Comparison of ENCODE assay signal across 1 cellular context in genomic region chr19:18312021-18312534, GRCh38.
TF ChIP-seq lines count a peak whose summit lies in the region.

No MANE protein-coding gene starts in this region.

TF ChIP-seq in HEK293, 187 proteins besides CTCF, POLR2A, EP300 and RAD21:
- TF ChIP-seq BCL11A (tag by site-specific recombination; IDR thresholded peaks at IDR 0.05; ENCODE audit: low read depth) (0 out of 2 replicates have a peak, but pooled peaks have one; percentile 24), HIC1 (tag by site-specific recombination; IDR thresholded peaks at IDR 0.05) (0 out of 2 replicates have a peak, but pooled peaks have one; percentile 11), GLIS1 (tag by site-specific recombination; IDR thresholded peaks at IDR 0.05) (no peak)
